In genomic region chr3:148235566-148235965, GRCh38 we compare ENCODE assay signal across 24 cellular contexts.
"Had no signal": no experiment of that assay in that cellular context is flagged by ENCODE, and none has a peak within 500 bp of the region (broad histone marks: within the 10 kb centered on the region; RNA-seq: fewer than 3 reads in every experiment).

No MANE protein-coding gene starts in this region.

- H3K27ac ChIP-seq: colonic mucosa, coronary artery, dorsolateral prefrontal cortex, epithelial cell of prostate, esophagus muscularis mucosa, esophagus squamous epithelium, foreskin keratinocyte, gastrocnemius medialis, gastroesophageal sphincter, heart left ventricle, heart right ventricle had no signal

- H3K4me1 ChIP-seq: colonic mucosa, esophagus muscularis mucosa, esophagus squamous epithelium, foreskin keratinocyte, gastrocnemius medialis, gastroesophageal sphincter, heart left ventricle, heart right ventricle had no signal

- ATAC-seq: effector memory CD8-positive, alpha-beta T cell; esophagus mucosa; foreskin keratinocyte; gastrocnemius medialis; gastroesophageal sphincter; heart left ventricle; heart right ventricle had no signal

- DNase-seq: colonic mucosa; cortex of kidney; dermis blood vessel endothelial cell; dorsolateral prefrontal cortex; effector CD4-positive, alpha-beta T cell; effector CD8-positive, alpha-beta T cell; effector memory CD4-positive, alpha-beta T cell; effector memory CD8-positive, alpha-beta T cell; endodermal cell; erythroblast; esophagus squamous epithelium; foreskin fibroblast; foreskin keratinocyte; foreskin melanocyte; gastrocnemius medialis; glutamatergic neuron; head of caudate nucleus; heart left ventricle; heart right ventricle had no signal

- H3K4me3 ChIP-seq: colonic mucosa, coronary artery, dorsolateral prefrontal cortex, esophagus muscularis mucosa, esophagus squamous epithelium, gastrocnemius medialis, gastroesophageal sphincter, heart left ventricle, heart right ventricle had no signal

- H3K36me3 ChIP-seq: colonic mucosa, esophagus muscularis mucosa, esophagus squamous epithelium, gastrocnemius medialis, gastroesophageal sphincter, heart left ventricle, heart right ventricle had no signal

- H3K27me3 ChIP-seq: colonic mucosa, dorsolateral prefrontal cortex, esophagus muscularis mucosa, esophagus squamous epithelium, foreskin keratinocyte, gastrocnemius medialis, gastroesophageal sphincter, heart right ventricle had no signal

- H3K9me3 ChIP-seq: colonic mucosa, esophagus muscularis mucosa, esophagus squamous epithelium, gastrocnemius medialis, gastroesophageal sphincter, heart left ventricle, heart right ventricle had no signal
